Comparison of ENCODE assay signal across 7 cellular contexts in the genomic region with DNA sequence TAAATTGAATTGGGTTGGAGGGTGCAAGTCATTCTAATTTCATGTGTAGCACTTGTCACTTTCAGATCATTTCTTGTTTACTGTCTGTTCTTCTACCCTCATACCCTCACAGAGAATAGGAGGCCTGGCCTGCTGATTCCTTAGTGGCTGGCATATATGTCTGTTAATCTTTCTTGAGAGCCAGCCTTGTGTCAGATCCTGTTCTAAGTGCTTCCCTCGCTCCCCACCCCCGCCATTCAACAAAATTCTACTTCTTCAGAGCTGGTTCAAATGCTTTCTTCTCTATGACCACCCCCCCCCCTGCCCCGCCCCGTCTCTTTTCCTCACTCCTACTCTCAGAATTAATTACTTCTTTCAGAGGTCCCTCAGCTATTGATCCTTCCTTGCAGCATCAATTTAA. TPM values are rescaled to one million over a fixed set of nuclear protein-coding genes. Genes with fewer than 3 reads are reported as not detected.
A peak's percentile ranks its signal among the peaks of the same experiment; 100 is the strongest.
DNase-seq lines count a peak whose midpoint lies in the region; TF ChIP-seq lines count a peak whose summit lies in the region.

No MANE protein-coding gene starts in this region.

- no peaks in the 10 kb centered on the region for H3K9me2 ChIP-seq in GM23248 (ENCODE audit: insufficient read depth)

- peaks cover 25% of the 10 kb centered on the region for H3K4me1 ChIP-seq in GM23248 (ENCODE audit: insufficient read depth)
- peaks cover 20% of the 10 kb centered on the region for H3K4me1 ChIP-seq in neural progenitor cell

- H3K4me2 ChIP-seq in GM23248 (ENCODE audit: unreplicated experiment) (peak overlapping the region; percentile 80), neural progenitor cell (peak overlapping the region; percentile 100)

- 82 to 86% methylated on average over 2 to 4 of the region's 4 CpGs for WGBS in GM23248 (ENCODE audit: low coverage in 1 of 2, low lambda C conversion rate in 2 of 2, missing lambda C conversion rate in 2 of 2), 2 experiments

- TF ChIP-seq POLR2A in NB4 (IDR thresholded peaks at IDR 0.05; ENCODE audit: extremely low read depth, insufficient read length), result no peak

- H3K36me3 Mint-ChIP-seq in chondrocyte (ENCODE audit: low read depth) (no peaks in the 10 kb centered on the region), neural progenitor cell (peaks cover 2% of the 10 kb centered on the region)

- H3K4me3 ChIP-seq in GM23248 (peak overlapping the region; percentile 82), NB4 (ENCODE audit: low read depth, low read length) (peak overlapping the region; percentile 95), neural progenitor cell (peak overlapping the region; percentile 89)

- no peaks in the 10 kb centered on the region for H3K36me3 ChIP-seq in GM23248 (ENCODE audit: low read depth)
- no peaks in the 10 kb centered on the region for H3K36me3 ChIP-seq in neural progenitor cell

- TF ChIP-seq CTCF in NB4 (IDR thresholded peaks at IDR 0.05; ENCODE audit: low read depth, low read length) (no peak), chondrocyte (IDR thresholded peaks at IDR 0.05) (no peak), neural progenitor cell (IDR thresholded peaks at IDR 0.05) (no peak)

- H3K27ac ChIP-seq in GM23248 (peak overlapping the region; percentile 90), neural progenitor cell (no peak overlapping the region)

- peak overlapping the region; percentile 90 for H3K9ac ChIP-seq in GM23248
- H3K9ac ChIP-seq in neural progenitor cell, result peak overlapping the region; percentile 77

- DNase-seq in GM23248 (no peak), NB4 (ENCODE audit: low read depth) (peak; percentile 36), chondrocyte (ENCODE audit: low spot score) (no peak), neural progenitor cell (ENCODE audit: low spot score) (peak; percentile 16), iPS-NIHi11 (ENCODE audit: low spot score) (no peak), SW480 (ENCODE audit: low spot score) (no peak)
- no peak for DNase-seq in effector CD8-positive, alpha-beta T cell (lab: John Stamatoyannopoulos, UW)

- H3K9me3 ChIP-seq in GM23248 (ENCODE audit: low read depth) (no peaks in the 10 kb centered on the region), neural progenitor cell (ENCODE audit: low read depth) (no peaks in the 10 kb centered on the region)

- H3K27me3 Mint-ChIP-seq in chondrocyte (ENCODE audit: low read depth), result no peaks in the 10 kb centered on the region
- H3K27me3 Mint-ChIP-seq in neural progenitor cell (ENCODE audit: insufficient read depth, low read depth), result no peaks in the 10 kb centered on the region

- H4K20me1 ChIP-seq in GM23248 (ENCODE audit: insufficient read depth), result 0 out of 2 replicates have a peak, but pooled peaks cover under 1% of the 10 kb centered on the region
- H4K20me1 ChIP-seq in neural progenitor cell (ENCODE audit: low read depth), result peaks cover 20% of the 10 kb centered on the region

- H3K4me1 Mint-ChIP-seq in chondrocyte (ENCODE audit: low read depth), result peaks cover 39% of the 10 kb centered on the region
- peaks cover 24% of the 10 kb centered on the region for H3K4me1 Mint-ChIP-seq in neural progenitor cell

- H3K27me3 ChIP-seq in GM23248 (replicated peaks; ENCODE audit: insufficient read depth) (no peaks in the 10 kb centered on the region), neural progenitor cell (no peaks in the 10 kb centered on the region)

- H3K79me2 ChIP-seq in GM23248 (ENCODE audit: insufficient read depth) (peaks cover 45% of the 10 kb centered on the region), neural progenitor cell (ENCODE audit: low read depth) (peaks cover 50% of the 10 kb centered on the region)

- H3K4me3 Mint-ChIP-seq in chondrocyte (ENCODE audit: unreplicated experiment) (peak overlapping the region; percentile 96), neural progenitor cell (peak overlapping the region; percentile 98)

- in situ Hi-C loops in GM23248 (cut with MboI), result no loop called here

- peaks cover 22% of the 10 kb centered on the region for H3F3A ChIP-seq in GM23248 (ENCODE audit: insufficient read depth)
- H3F3A ChIP-seq in neural progenitor cell (ENCODE audit: low read depth), result peaks cover 29% of the 10 kb centered on the region

- peak overlapping the region; percentile 83 for H2AFZ ChIP-seq in GM23248
- H2AFZ ChIP-seq in neural progenitor cell (replicated peaks), result no peak overlapping the region

- H3K27ac Mint-ChIP-seq in chondrocyte (ENCODE audit: unreplicated experiment) (peak overlapping the region; percentile 99), neural progenitor cell (peak overlapping the region; percentile 93)

- H3K9me3 Mint-ChIP-seq in chondrocyte (ENCODE audit: low read depth) (no peaks in the 10 kb centered on the region), neural progenitor cell (no peaks in the 10 kb centered on the region)

RNA-seq across cellular contexts. Expression of a gene that starts 1.5 kb away (rescaled TPM):
- 40.2 and 48.1 TPM in 2 replicates for total RNA-seq in GM23248 (2014; rRNA removed; shearing (Covaris generic))
- polyA plus RNA-seq in GM23248 (2016; fragmentation: Nextera tagmentation; extraction: Ambion mirVana), result 66.1 and 67.2 TPM in 2 replicates
- total RNA-seq in chondrocyte (63.0 to 72.9 TPM (median 63.7 TPM) in 3 replicates), neural progenitor cell (ENCODE audit: low replicate concordance) (148 and 232 TPM in 2 replicates)

RNA-seq across cellular contexts. Expression of a gene that starts 36.4 kb away (rescaled TPM):
- not detected in 2 replicates for total RNA-seq in GM23248 (2014; rRNA removed; shearing (Covaris generic))
- not detected in 2 replicates for polyA plus RNA-seq in GM23248 (2016; fragmentation: Nextera tagmentation; extraction: Ambion mirVana)
- not detected in 3 replicates for total RNA-seq in chondrocyte
- 1.7 and 2.2 TPM in 2 replicates for total RNA-seq in neural progenitor cell (ENCODE audit: low replicate concordance)

Comparison
In these comparisons a context has a peak if more than half of its experiments do, and no peak if none do; other contexts are left out.
1. DNase-seq: peak in NB4 (single experiment) and neural progenitor cell (single experiment); none in GM23248 (single experiment), chondrocyte (single experiment), iPS-NIHi11 (single experiment), effector CD8-positive, alpha-beta T cell (single experiment) and SW480 (single experiment).
2. Peak in every context shown above with its lines, with median percentiles within 50 percentile points of each other: H3K4me3 ChIP-seq.